Comparison of ENCODE assay signal across 20 cellular contexts in genomic region chr3:23387286-23387918, GRCh38.
DNase-seq lines count a peak whose midpoint lies in the region; TF ChIP-seq lines count a peak whose summit lies in the region.
"Had no signal": no experiment of that assay in that cellular context is flagged by ENCODE, and none has a peak within 500 bp of the region (broad histone marks: within the 10 kb centered on the region; RNA-seq: fewer than 3 reads in every experiment).

No MANE protein-coding gene starts in this region.

- H3K36me3 ChIP-seq in SJCRH30: no peaks in the 10 kb centered on the region
- H3K36me3 ChIP-seq: BE2C had no signal

- H3K4me3 ChIP-seq in SJCRH30: no peak overlapping the region

- H3K27ac Mint-ChIP-seq in chondrocyte (ENCODE audit: unreplicated experiment): no peak overlapping the region
- H3K27ac Mint-ChIP-seq: CD4-positive, alpha-beta memory T cell; T-helper 1 cell treated with Interleukin-12 subunit alpha and Interleukin-12 subunit beta and Interleukin-4 antibody, amounts not matched to agents 30 μg/mL and 1 μg/mL, for 36 hours had no signal

- CTCF ChIA-PET in HEK293T (lab: Yijun Ruan, JAX): no interaction called here

- H3K36me3 Mint-ChIP-seq in chondrocyte (ENCODE audit: low read depth): peaks cover 2% of the 10 kb centered on the region
- H3K36me3 Mint-ChIP-seq: CD4-positive, alpha-beta memory T cell had no signal

- DNase-seq in NCI-H82 (lab: John Stamatoyannopoulos, UW) (peak; percentile 3), NCI-H82 treated with DMSO at 0.1 percent for 48 hours (lab: John Stamatoyannopoulos, UW; ENCODE audit: unreplicated experiment) (no peak), HEK293T (ENCODE audit: extremely low spot score) (no peak), SK-N-DZ (ENCODE audit: low spot score) (peak; percentile 9), SJCRH30 (no peak), chondrocyte (ENCODE audit: low spot score) (no peak), NCI-H2107 treated with DMSO at 0.1 percent for 48 hours (lab: John Stamatoyannopoulos, UW; ENCODE audit: unreplicated experiment) (no peak)
- DNase-seq: BE2C; CD4-positive, alpha-beta memory T cell; DMS153; HCEC 1CT; MM.1S; NCI-H1092 treated with DMSO at 0.1 percent for 48 hours; NCI-H1694 treated with DMSO at 0.1 percent for 48 hours; NCI-H2171 treated with DMSO at 0.1 percent for 48 hours; NCI-H446 treated with DMSO at 0.1 percent for 48 hours; NCI-H69; NK-92 treated with Interleukin-12 subunit alpha and Interleukin-12 subunit beta, amount 100 ng/mL, for 24 hours had no signal

- H3K27ac ChIP-seq in SJCRH30: no peak overlapping the region
- H3K27ac ChIP-seq: RWPE1 had no signal

- no peak for TF ChIP-seq CTCF in chondrocyte (IDR thresholded peaks at IDR 0.05)

- no peaks in the 10 kb centered on the region for H3K27me3 Mint-ChIP-seq in chondrocyte (ENCODE audit: low read depth)

- no peak overlapping the region for H3K4me3 Mint-ChIP-seq in chondrocyte (ENCODE audit: unreplicated experiment)
- H3K4me3 Mint-ChIP-seq: CD4-positive, alpha-beta memory T cell; T-helper 1 cell treated with Interleukin-12 subunit alpha and Interleukin-12 subunit beta and Interleukin-4 antibody, amounts not matched to agents 30 μg/mL and 1 μg/mL, for 36 hours had no signal

- H3K4me1 ChIP-seq in SJCRH30: peaks cover 4% of the 10 kb centered on the region; the same call in 1 of the 2 replicates
- H3K4me1 ChIP-seq: BE2C had no signal

- H3K9me3 Mint-ChIP-seq in chondrocyte (ENCODE audit: low read depth): no peaks in the 10 kb centered on the region
- H3K9me3 Mint-ChIP-seq: T-helper 1 cell treated with Interleukin-12 subunit alpha and Interleukin-12 subunit beta and Interleukin-4 antibody, amounts not matched to agents 30 μg/mL and 1 μg/mL, for 36 hours had no signal

- H3K4me1 Mint-ChIP-seq in chondrocyte (ENCODE audit: low read depth): peaks cover 9% of the 10 kb centered on the region
- H3K4me1 Mint-ChIP-seq: CD4-positive, alpha-beta memory T cell had no signal

- POLR2A ChIA-PET in HEK293T (lab: Yijun Ruan, JAX): no interaction called here

- no peaks in the 10 kb centered on the region for H3K27me3 ChIP-seq in SJCRH30
- H3K27me3 ChIP-seq: BE2C had no signal

- H3K9me3 ChIP-seq in SJCRH30 (replicated peaks): no peaks in the 10 kb centered on the region
- H3K9me3 ChIP-seq: BE2C had no signal

TF ChIP-seq in HEK293T, 16 proteins besides CTCF, POLR2A, EP300 and RAD21:
- TF ChIP-seq SUZ12 (IDR thresholded peaks at IDR 0.05) (no peak), CTBP1 (IDR thresholded peaks at IDR 0.05; ENCODE audit: borderline replicate concordance) (peak; percentile 60; the same call in 1 of the 2 replicates)
- TF ChIP-seq, protein P1, sequence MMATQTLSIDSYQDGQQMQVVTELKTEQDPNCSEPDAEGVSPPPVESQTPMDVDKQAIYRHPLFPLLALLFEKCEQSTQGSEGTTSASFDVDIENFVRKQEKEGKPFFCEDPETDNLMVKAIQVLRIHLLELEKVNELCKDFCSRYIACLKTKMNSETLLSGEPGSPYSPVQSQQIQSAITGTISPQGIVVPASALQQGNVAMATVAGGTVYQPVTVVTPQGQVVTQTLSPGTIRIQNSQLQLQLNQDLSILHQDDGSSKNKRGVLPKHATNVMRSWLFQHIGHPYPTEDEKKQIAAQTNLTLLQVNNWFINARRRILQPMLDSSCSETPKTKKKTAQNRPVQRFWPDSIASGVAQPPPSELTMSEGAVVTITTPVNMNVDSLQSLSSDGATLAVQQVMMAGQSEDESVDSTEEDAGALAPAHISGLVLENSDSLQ (IDR thresholded peaks at IDR 0.05): peak; percentile 81

Comparison
In these comparisons a context has a peak if more than half of its experiments do, and no peak if none do; other contexts are left out.
1. DNase-seq: peak in NCI-H82 (single experiment) and SK-N-DZ (single experiment); none in NCI-H82 treated with DMSO at 0.1 percent for 48 hours (single experiment), HEK293T (single experiment), SJCRH30 (0 of 2), chondrocyte (single experiment) and NCI-H2107 treated with DMSO at 0.1 percent for 48 hours (single experiment).